ENCODE assay signal across 9 cellular contexts in genomic region chr3:66186545-66186944, GRCh38.
"Had no signal": no experiment of that assay in that cellular context is flagged by ENCODE, and none has a peak within 500 bp of the region (broad histone marks: within the 10 kb centered on the region; RNA-seq: fewer than 3 reads in every experiment).

No MANE protein-coding gene starts in this region.

- ATAC-seq: GM23338, HCT116, K562 had no signal

- H3K4me3 ChIP-seq: GM23338, HAP-1, K562 had no signal

- H3K4me1 Mint-ChIP-seq: GM23338 had no signal

- H3K27ac Mint-ChIP-seq: GM23338, HFFc6 had no signal

- H3K27ac ChIP-seq: HL-60 had no signal

- H3K36me3 ChIP-seq: HAP-1 had no signal

- H3K9me3 Mint-ChIP-seq: GM23338, HFFc6 had no signal

- DNase-seq: HFFc6, IMR-90 had no signal

- H3K9me3 ChIP-seq: HAP-1 had no signal

- H3K4me1 ChIP-seq: HAP-1 had no signal

- H2AFZ ChIP-seq: GM23338 had no signal

- H3K4me2 ChIP-seq: GM23338 had no signal

- H3K4me3 Mint-ChIP-seq: GM23338, HFFc6 had no signal

- FAIRE-seq: H1, H54, K562 had no signal
